In the genomic region with DNA sequence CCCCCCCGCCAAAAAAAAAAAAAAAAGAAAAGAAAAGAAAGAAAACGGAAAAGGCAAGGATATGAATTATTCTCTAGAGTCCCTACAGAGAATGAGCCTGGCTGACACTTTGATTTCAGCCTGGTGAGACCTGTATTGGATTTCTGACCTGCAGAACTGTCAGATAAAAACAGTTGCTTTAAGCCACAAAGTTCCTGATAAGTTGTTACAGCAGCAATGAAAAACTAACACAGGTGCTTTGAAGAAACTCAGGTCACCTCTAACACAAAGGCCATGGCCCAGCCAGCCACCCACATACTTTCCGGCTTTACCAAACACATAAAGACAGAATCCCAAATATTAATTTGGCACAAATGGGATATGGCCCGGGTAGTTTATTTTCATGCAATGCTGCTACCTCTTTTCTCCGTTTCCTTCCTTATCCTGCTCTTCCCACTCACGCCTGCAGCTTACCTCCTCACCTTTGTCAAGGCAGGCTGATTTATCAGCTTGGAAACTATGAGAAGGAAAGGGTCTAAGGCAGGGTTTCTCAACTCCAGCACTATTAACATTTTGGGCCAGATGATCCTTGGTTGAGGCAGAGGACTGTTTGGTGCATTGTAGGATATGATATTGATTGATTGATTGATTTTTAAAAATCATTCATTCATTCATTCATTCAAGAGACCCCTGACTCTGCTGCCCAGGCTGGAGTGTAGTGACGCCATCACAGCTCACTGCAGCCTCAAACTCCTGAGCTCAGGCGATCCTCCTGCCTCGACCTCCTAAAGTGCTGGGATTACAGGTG, we compare ENCODE assay signal across 26 cellular contexts.
A peak's percentile ranks its signal among the peaks of the same experiment; 100 is the strongest.
DNase-seq lines count a peak whose midpoint lies in the region; ATAC-seq, FAIRE-seq and TF ChIP-seq lines count a peak whose summit lies in the region.
"Had no signal": no experiment of that assay in that cellular context is flagged by ENCODE, and none has a peak within 500 bp of the region (broad histone marks: within the 10 kb centered on the region; RNA-seq: fewer than 3 reads in every experiment).

No MANE protein-coding gene starts in this region.

- H3K4me3 ChIP-seq in Panc1 (ENCODE audit: low read depth in 2 of 2, low read length in 2 of 2) (no peak overlapping the region), astrocyte (ENCODE audit: insufficient read depth, low read depth, low read length) (no peak overlapping the region)
- H3K4me3 ChIP-seq: A549, BLaER1 had no signal

- H3K79me2 ChIP-seq in astrocyte (ENCODE audit: insufficient read depth, low read length) = peaks cover 76% of the 10 kb centered on the region

- no peak overlapping the region for H3K4me2 ChIP-seq in astrocyte (ENCODE audit: low read length)
- H3K4me2 ChIP-seq: A549, BLaER1 had no signal

- no peak for DNase-seq in activated T-cell treated with anti-CD3 and anti-CD28 coated beads, Interleukin-2, amount 50 U/mL, for 72 hours
- DNase-seq in activated T-cell treated with anti-CD3 and anti-CD28 coated beads, Interleukin-2, amount 50 U/mL, for 1 hour = no peak
- no peak for DNase-seq in Panc1 (ENCODE audit: low read depth, low spot score)
- no peak for DNase-seq in astrocyte (ENCODE audit: low read depth)
- no peak for DNase-seq in nephron progenitor cell
- DNase-seq in cortex of kidney (lab: John Stamatoyannopoulos, UW) = no peak
- no peak for DNase-seq in stimulated activated naive CD4-positive, alpha-beta T cell (lab: John Stamatoyannopoulos, UW)
- DNase-seq: CD8-positive, alpha-beta T cell; DMS53; EL; H9; Karpas-422; MM.1S; NCI-H1092; NCI-H1436 treated with DMSO at 0.1 percent for 48 hours; NCI-H2029; NCI-H345; NCI-H524 treated with DMSO at 0.1 percent for 48 hours; RPMI8226; SHP77 treated with DMSO at 0.1 percent for 48 hours had no signal

- H3K27me3 ChIP-seq in Panc1 (ENCODE audit: control insufficient read depth, insufficient read depth, low read length) (no peaks in the 10 kb centered on the region), astrocyte (ENCODE audit: insufficient read depth, low read length) (no peaks in the 10 kb centered on the region)
- H3K27me3 ChIP-seq: BLaER1 had no signal

- H3K27ac ChIP-seq in Panc1 (ENCODE audit: low read length) = peak overlapping the region; percentile 60
- no peak overlapping the region for H3K27ac ChIP-seq in astrocyte (ENCODE audit: low read depth, low read length)
- H3K27ac ChIP-seq: A549, BLaER1 had no signal

- no peak for TF ChIP-seq CTCF in Panc1 (IDR thresholded peaks at IDR 0.05)
- no peak for TF ChIP-seq CTCF in astrocyte (IDR thresholded peaks at IDR 0.05; ENCODE audit: insufficient read depth, low read depth, low read length)
- no peak for TF ChIP-seq CTCF in nephron progenitor cell (IDR thresholded peaks at IDR 0.05)

- H3K9me3 Mint-ChIP-seq in activated T-cell treated with anti-CD3 and anti-CD28 coated beads, Interleukin-2, amount 50 U/mL, for 72 hours = no peaks in the 10 kb centered on the region
- H3K9me3 Mint-ChIP-seq in astrocyte (ENCODE audit: unreplicated experiment) (no peaks in the 10 kb centered on the region), nephron progenitor cell (no peaks in the 10 kb centered on the region)
- H3K9me3 Mint-ChIP-seq: CD8-positive, alpha-beta T cell; H9; IgD-negative memory B cell had no signal

- no peaks in the 10 kb centered on the region for H3K27me3 Mint-ChIP-seq in activated T-cell treated with anti-CD3 and anti-CD28 coated beads, Interleukin-2, amount 50 U/mL, for 72 hours (ENCODE audit: low read depth)
- no peaks in the 10 kb centered on the region for H3K27me3 Mint-ChIP-seq in astrocyte (ENCODE audit: low read depth, unreplicated experiment)
- no peaks in the 10 kb centered on the region for H3K27me3 Mint-ChIP-seq in nephron progenitor cell (ENCODE audit: low read depth, poor library complexity)

- no peaks in the 10 kb centered on the region for H3K9me3 ChIP-seq in Panc1 (ENCODE audit: control insufficient read depth, insufficient read depth, low read depth, low read length)
- no peaks in the 10 kb centered on the region for H3K9me3 ChIP-seq in astrocyte (ENCODE audit: insufficient read depth, low read depth, low read length)
- H3K9me3 ChIP-seq: A549, BLaER1 had no signal

- no peak overlapping the region for H3K9ac ChIP-seq in astrocyte (ENCODE audit: low read length)
- H3K9ac ChIP-seq: BLaER1 had no signal

- peak overlapping the region; percentile 18 for H3K27ac Mint-ChIP-seq in activated T-cell treated with anti-CD3 and anti-CD28 coated beads, Interleukin-2, amount 50 U/mL, for 72 hours
- peak overlapping the region; percentile 64 for H3K27ac Mint-ChIP-seq in astrocyte (ENCODE audit: unreplicated experiment)
- H3K27ac Mint-ChIP-seq in nephron progenitor cell = peak overlapping the region; percentile 24
- H3K27ac Mint-ChIP-seq: CD8-positive, alpha-beta T cell had no signal

- no peak for ATAC-seq in activated T-cell treated with anti-CD3 and anti-CD28 coated beads, Interleukin-2, amount 50 U/mL, for 72 hours (replicated peaks in 1 of 2)
- ATAC-seq in Panc1 (no peak), HG03108 (IDR thresholded peaks at IDR 0.05; ENCODE audit: unreplicated experiment) (no peak)
- ATAC-seq: A549; CD8-positive, alpha-beta T cell had no signal

- H3K4me1 Mint-ChIP-seq in activated T-cell treated with anti-CD3 and anti-CD28 coated beads, Interleukin-2, amount 50 U/mL, for 72 hours (ENCODE audit: low read depth) = peaks cover 77% of the 10 kb centered on the region
- peaks cover 48% of the 10 kb centered on the region for H3K4me1 Mint-ChIP-seq in astrocyte (ENCODE audit: low read depth, unreplicated experiment)
- H3K4me1 Mint-ChIP-seq in nephron progenitor cell = peaks cover 37% of the 10 kb centered on the region

- peaks cover 0 to 7% of the 10 kb centered on the region in 2 donors for H3K36me3 Mint-ChIP-seq in activated T-cell treated with anti-CD3 and anti-CD28 coated beads, Interleukin-2, amount 50 U/mL, for 72 hours (ENCODE audit: insufficient read depth in 2 of 2)
- H3K36me3 Mint-ChIP-seq in astrocyte (ENCODE audit: low read depth, unreplicated experiment) (no peaks in the 10 kb centered on the region), nephron progenitor cell (ENCODE audit: low read depth) (no peaks in the 10 kb centered on the region)

- no peak overlapping the region for H2AFZ ChIP-seq in astrocyte (ENCODE audit: low read depth, low read length)

- H4K20me1 ChIP-seq in astrocyte (ENCODE audit: insufficient read depth, low read length) = no peaks in the 10 kb centered on the region
- H4K20me1 ChIP-seq: BLaER1 had no signal

- H3K4me3 Mint-ChIP-seq in activated T-cell treated with anti-CD3 and anti-CD28 coated beads, Interleukin-2, amount 50 U/mL, for 72 hours = no peak overlapping the region
- H3K4me3 Mint-ChIP-seq in astrocyte (ENCODE audit: unreplicated experiment) (no peak overlapping the region), nephron progenitor cell (no peak overlapping the region)
- H3K4me3 Mint-ChIP-seq: CD8-positive, alpha-beta T cell; H9; IgD-negative memory B cell had no signal

- CTCF ChIA-PET in Panc1 (lab: Charles Lee) = interaction anchor here (0.5 kb wide), 1 partner anchor 143 kb away, joined by 5 read pairs; no protein-coding TSS in a partner anchor

- no peak for FAIRE-seq in astrocyte (lab: Jason Lieb, UNC)
- FAIRE-seq: A549, GM12891, GM18507 had no signal

- no TSS peak for BruUV-seq in Panc1 (replicated peaks; lab: Mats Ljungman, UMichigan)

- in situ Hi-C loops in Panc1 (cut with HindIII; ENCODE audit: low pct_unique_long_range_greater_than_20kb, low sequenced_read_pairs) = no loop called here

- intact Hi-C loops in Panc1 (cut with micrococcal nuclease; ENCODE audit: unreplicated experiment) = no loop called here

- POLR2A ChIA-PET in Panc1 (lab: Charles Lee) = no interaction called here

- no peaks in the 10 kb centered on the region for H3K36me3 ChIP-seq in Panc1 (ENCODE audit: control insufficient read depth, insufficient read depth, low read length)
- H3K36me3 ChIP-seq in astrocyte (ENCODE audit: insufficient read depth, low read length) = no peaks in the 10 kb centered on the region
- H3K36me3 ChIP-seq: BLaER1 had no signal

- H3K4me1 ChIP-seq in Panc1 (ENCODE audit: control insufficient read depth, insufficient read depth, low read length) (peaks cover 89% of the 10 kb centered on the region), astrocyte (ENCODE audit: insufficient read depth, low read length) (peaks cover 45% of the 10 kb centered on the region)
